Comparison of ENCODE assay signal across 26 cellular contexts in the genomic region with DNA sequence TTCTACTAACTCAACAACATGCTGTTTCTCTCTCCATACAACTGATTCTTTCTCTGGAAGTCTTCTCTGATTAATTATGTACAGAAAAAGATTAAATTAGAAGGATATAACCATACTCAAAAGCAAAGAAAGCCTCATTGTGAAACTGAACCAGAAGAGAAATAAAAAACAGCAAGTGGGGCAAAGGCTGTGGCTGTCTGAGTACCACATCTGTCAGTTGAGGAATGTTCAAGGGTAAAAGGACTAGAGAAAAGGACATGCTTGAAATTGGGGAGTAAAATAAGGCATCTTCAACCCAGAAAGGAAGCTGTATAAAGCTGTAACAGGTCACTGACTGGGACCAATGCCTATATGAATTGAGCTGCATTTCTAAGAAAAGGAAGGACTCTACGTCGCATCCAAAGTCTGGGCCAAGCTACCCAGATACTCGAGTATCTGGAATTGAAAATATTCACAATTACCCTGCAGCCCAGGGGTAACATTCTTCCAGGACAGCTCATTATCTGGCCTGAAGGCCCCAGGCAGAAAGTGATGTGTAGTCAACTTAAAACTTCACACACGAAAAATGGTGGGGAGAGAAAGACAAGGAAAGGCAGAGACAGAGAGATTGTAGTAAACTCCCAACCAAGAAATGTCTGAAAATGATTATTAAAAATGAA.
DNase-seq lines count a peak whose midpoint lies in the region; ATAC-seq and TF ChIP-seq lines count a peak whose summit lies in the region.
"Had no signal": no experiment of that assay in that cellular context is flagged by ENCODE, and none has a peak within 500 bp of the region (broad histone marks: within the 10 kb centered on the region; RNA-seq: fewer than 3 reads in every experiment).

No MANE protein-coding gene starts in this region.

- no peak for TF ChIP-seq CTCF in SK-N-SH (IDR thresholded peaks at IDR 0.05)
- no peak for TF ChIP-seq CTCF in fibroblast of mammary gland (conservative IDR thresholded peaks at IDR 0.05; ENCODE audit: control insufficient read depth, insufficient read depth, low read depth, low read length)

- no peak overlapping the region for H3K27ac ChIP-seq in SK-N-SH (ENCODE audit: low read depth in 2 of 2, low read length in 1 of 2)
- H3K27ac ChIP-seq: esophagus squamous epithelium, pancreas, right lobe of liver, thoracic aorta had no signal

- no peaks in the 10 kb centered on the region for H3K27me3 ChIP-seq in SK-N-SH (ENCODE audit: insufficient read depth)
- H3K27me3 ChIP-seq: esophagus squamous epithelium, pancreas, right lobe of liver had no signal

- no peaks in the 10 kb centered on the region for H3K79me2 ChIP-seq in SK-N-SH (ENCODE audit: insufficient read depth)

- H3K4me2 ChIP-seq in SK-N-SH, result no peak overlapping the region

- H3K4me3 ChIP-seq in SK-N-SH (ENCODE audit: low read depth in 2 of 2, low read length in 1 of 2) (no peak overlapping the region), fibroblast of mammary gland (ENCODE audit: control insufficient read depth, low read depth, low read length) (no peak overlapping the region)
- H3K4me3 ChIP-seq: esophagus squamous epithelium, K562, pancreas, right lobe of liver, thoracic aorta had no signal

- WGBS in SK-N-SH (ENCODE audit: low lambda C conversion rate), result 20% methylated on average over 4 of the region's 4 CpGs

- POLR2A ChIA-PET in SK-N-SH (lab: Yijun Ruan, JAX), result no interaction called here

- DNase-seq in ELR (ENCODE audit: low read depth) (peak; percentile 70), SK-N-SH (no peak), fibroblast of mammary gland (ENCODE audit: low read depth) (peak; percentile 27), renal cortical epithelial cell (ENCODE audit: low read depth) (peak; percentile 11), NCI-H2107 (lab: John Stamatoyannopoulos, UW) (no peak), NCI-H2171 treated with DMSO at 0.1 percent for 48 hours (lab: John Stamatoyannopoulos, UW) (no peak)
- DNase-seq: activated CD4-positive, alpha-beta T cell treated with anti-CD3 and anti-CD28 coated beads for 4 hours; activated CD8-positive, alpha-beta memory T cell treated with anti-CD3 and anti-CD28 coated beads, Interleukin-2, amount 50 U/mL, for 4 hours; activated effector memory CD4-positive, alpha-beta T cell treated with anti-CD3 and anti-CD28 coated beads, Interleukin-2, amount 50 U/mL, for 16 hours; central memory CD4-positive, alpha-beta T cell; effector CD4-positive, alpha-beta T cell; esophagus squamous epithelium; kidney glomerular epithelial cell; MV-4-11; natural killer cell; NCI-H187 treated with DMSO at 0.1 percent for 48 hours; NCI-H510A; NK-92 treated with Interleukin-12 subunit alpha and Interleukin-12 subunit beta, amount 100 ng/mL, for 24 hours; pancreas; right lobe of liver; RPMI8226; stimulated activated naive B cell treated with anti-CD40 and anti-IgM and Interleukin-4, amounts not matched to agents 10 μg/mL and 1 μg/mL and 100 μg/mL, for 72 hours; SW 1271 had no signal

- CTCF ChIA-PET in SK-N-SH (lab: Yijun Ruan, JAX), result no interaction called here

- no peak overlapping the region for H3K9ac ChIP-seq in SK-N-SH

- peaks cover 3% of the 10 kb centered on the region for H3F3A ChIP-seq in SK-N-SH (replicated peaks; ENCODE audit: insufficient read depth)

- no peaks in the 10 kb centered on the region for H4K20me1 ChIP-seq in SK-N-SH (ENCODE audit: insufficient read depth)

- no peaks in the 10 kb centered on the region for H3K9me2 ChIP-seq in SK-N-SH

- H3K9me3 ChIP-seq in SK-N-SH, result no peaks in the 10 kb centered on the region
- H3K9me3 ChIP-seq: esophagus squamous epithelium, pancreas, right lobe of liver, thoracic aorta had no signal

- H3K4me1 ChIP-seq in SK-N-SH (ENCODE audit: control insufficient read depth in 1 of 2, insufficient read depth in 2 of 2, low read depth in 1 of 2, low read length in 1 of 2), result no peaks in the 10 kb centered on the region
- H3K4me1 ChIP-seq: esophagus squamous epithelium, pancreas, right lobe of liver had no signal

- H3K36me3 ChIP-seq in SK-N-SH (replicated peaks in 1 of 2; ENCODE audit: control insufficient read depth in 1 of 2, insufficient read depth in 2 of 2, low read length in 1 of 2), result no peaks in the 10 kb centered on the region
- H3K36me3 ChIP-seq: esophagus squamous epithelium, pancreas, right lobe of liver, thoracic aorta had no signal

- no peak for ATAC-seq in HG02973 (IDR thresholded peaks at IDR 0.05; ENCODE audit: unreplicated experiment)
- ATAC-seq: K562; natural killer cell; pancreas; right lobe of liver; stimulated activated naive B cell treated with anti-CD40 and anti-IgM and Interleukin-4, amounts not matched to agents 10 μg/mL and 1 μg/mL and 100 μg/mL, for 72 hours had no signal

- no peak overlapping the region for H2AFZ ChIP-seq in SK-N-SH (ENCODE audit: low read depth)

- no peak for TF ChIP-seq EP300 in SK-N-SH (IDR thresholded peaks at IDR 0.05; ENCODE audit: borderline replicate concordance in 1 of 2, low read depth in 1 of 2, low read length in 1 of 2)

- no peak for TF ChIP-seq RAD21 in SK-N-SH (IDR thresholded peaks at IDR 0.05; ENCODE audit: low read length)

TF ChIP-seq in SK-N-SH, 30 proteins besides CTCF, POLR2A, EP300 and RAD21:
- TF ChIP-seq TCF12 (IDR thresholded peaks at IDR 0.05) (no peak), ELF1 (IDR thresholded peaks at IDR 0.05) (no peak), SMC3 (IDR thresholded peaks at IDR 0.05; ENCODE audit: low read depth, low read length) (no peak), FOSL2 (IDR thresholded peaks at IDR 0.05; ENCODE audit: borderline replicate concordance, low read depth) (peak; percentile 30; the same call in 1 of the 2 replicates)
- TF ChIP-seq, protein P1, sequence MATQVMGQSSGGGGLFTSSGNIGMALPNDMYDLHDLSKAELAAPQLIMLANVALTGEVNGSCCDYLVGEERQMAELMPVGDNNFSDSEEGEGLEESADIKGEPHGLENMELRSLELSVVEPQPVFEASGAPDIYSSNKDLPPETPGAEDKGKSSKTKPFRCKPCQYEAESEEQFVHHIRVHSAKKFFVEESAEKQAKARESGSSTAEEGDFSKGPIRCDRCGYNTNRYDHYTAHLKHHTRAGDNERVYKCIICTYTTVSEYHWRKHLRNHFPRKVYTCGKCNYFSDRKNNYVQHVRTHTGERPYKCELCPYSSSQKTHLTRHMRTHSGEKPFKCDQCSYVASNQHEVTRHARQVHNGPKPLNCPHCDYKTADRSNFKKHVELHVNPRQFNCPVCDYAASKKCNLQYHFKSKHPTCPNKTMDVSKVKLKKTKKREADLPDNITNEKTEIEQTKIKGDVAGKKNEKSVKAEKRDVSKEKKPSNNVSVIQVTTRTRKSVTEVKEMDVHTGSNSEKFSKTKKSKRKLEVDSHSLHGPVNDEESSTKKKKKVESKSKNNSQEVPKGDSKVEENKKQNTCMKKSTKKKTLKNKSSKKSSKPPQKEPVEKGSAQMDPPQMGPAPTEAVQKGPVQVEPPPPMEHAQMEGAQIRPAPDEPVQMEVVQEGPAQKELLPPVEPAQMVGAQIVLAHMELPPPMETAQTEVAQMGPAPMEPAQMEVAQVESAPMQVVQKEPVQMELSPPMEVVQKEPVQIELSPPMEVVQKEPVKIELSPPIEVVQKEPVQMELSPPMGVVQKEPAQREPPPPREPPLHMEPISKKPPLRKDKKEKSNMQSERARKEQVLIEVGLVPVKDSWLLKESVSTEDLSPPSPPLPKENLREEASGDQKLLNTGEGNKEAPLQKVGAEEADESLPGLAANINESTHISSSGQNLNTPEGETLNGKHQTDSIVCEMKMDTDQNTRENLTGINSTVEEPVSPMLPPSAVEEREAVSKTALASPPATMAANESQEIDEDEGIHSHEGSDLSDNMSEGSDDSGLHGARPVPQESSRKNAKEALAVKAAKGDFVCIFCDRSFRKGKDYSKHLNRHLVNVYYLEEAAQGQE (IDR thresholded peaks at IDR 0.05; ENCODE audit: low read depth, low read length), result no peak
TF ChIP-seq in SK-N-SH: peak in this region for 1.

Comparison
In these comparisons a context has a peak if more than half of its experiments do, and no peak if none do; other contexts are left out.
1. DNase-seq: peak in ELR (single experiment), fibroblast of mammary gland (single experiment) and renal cortical epithelial cell (single experiment); none in SK-N-SH (single experiment), NCI-H2107 (single experiment) and NCI-H2171 treated with DMSO at 0.1 percent for 48 hours (single experiment).